9 cellular contexts compared by ENCODE assay signal in the genomic region with DNA sequence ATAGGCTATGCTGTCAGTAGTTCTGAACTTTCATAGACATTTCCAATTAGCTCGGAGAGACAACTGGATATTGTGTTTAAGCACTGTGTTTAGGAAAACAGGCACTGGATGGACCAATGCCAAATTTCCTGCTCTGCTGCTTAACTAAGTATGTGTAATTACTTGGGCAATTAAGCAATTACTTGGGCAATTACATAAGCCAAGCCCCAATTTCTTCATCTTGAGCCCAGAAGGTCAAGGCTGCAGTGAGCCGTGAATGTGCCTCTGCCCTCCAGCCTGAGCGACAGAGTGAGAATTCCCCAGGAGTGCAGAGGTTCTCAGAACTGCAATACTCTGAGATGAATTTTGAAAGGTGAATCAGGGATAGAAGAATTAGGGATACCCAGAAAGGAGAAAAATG. TPM values are rescaled to one million over a fixed set of nuclear protein-coding genes. Genes with fewer than 3 reads are reported as not detected.
DNase-seq lines count a peak whose midpoint lies in the region; ATAC-seq and TF ChIP-seq lines count a peak whose summit lies in the region.
"Not testable (repeated sequence)": the region's sequence is repeated elsewhere in the genome, so short reads cannot be mapped to it uniquely, and the experiment has no call there.
"Had no signal": no experiment of that assay in that cellular context is flagged by ENCODE, and none has a peak within 500 bp of the region (broad histone marks: within the 10 kb centered on the region; RNA-seq: fewer than 3 reads in every experiment).

No MANE protein-coding gene starts in this region.

- not testable (repeated sequence) for H3K9me2 ChIP-seq in Loucy (replicated peaks; ENCODE audit: low read depth, low read length)

- peak overlapping the region; percentile 79 for H3K4me3 ChIP-seq in Loucy (ENCODE audit: low read length, poor library complexity, severe bottlenecking)

- not testable (repeated sequence) for H3K36me3 ChIP-seq in Loucy (ENCODE audit: insufficient read depth, low read length)

- DNase-seq in AML-193 (lab: John Stamatoyannopoulos, UW), result peak; percentile 56 to 67
- DNase-seq in COR-L47 (lab: John Stamatoyannopoulos, UW), result peak; percentile 58
- peak; percentile 59 to 87 for DNase-seq in NOMO-1 (lab: John Stamatoyannopoulos, UW; ENCODE audit: unreplicated experiment in 2 of 2)
- DNase-seq in T-helper 17 cell; activated T-cell treated with anti-CD3 and anti-CD28 coated beads, Interleukin-2, amount 50 U/mL, for 24 hours; naive thymus-derived CD8-positive, alpha-beta T cell: not testable (repeated sequence)
- DNase-seq in MCF 10A (ENCODE audit: unreplicated experiment), result peak; percentile 28

- H3K4me1 Mint-ChIP-seq in T-helper 17 cell (peaks cover 52% of the 10 kb centered on the region), MCF 10A (ENCODE audit: insufficient read depth, unreplicated experiment) (peaks cover 28% of the 10 kb centered on the region)
- peaks cover 81% of the 10 kb centered on the region for H3K4me1 Mint-ChIP-seq in activated T-cell treated with anti-CD3 and anti-CD28 coated beads, Interleukin-2, amount 50 U/mL, for 24 hours (ENCODE audit: low read depth)
- peaks cover 35 to 89% (median 70%) of the 10 kb centered on the region in 4 donors for H3K4me1 Mint-ChIP-seq in naive thymus-derived CD8-positive, alpha-beta T cell

- not testable (repeated sequence) for H3F3A ChIP-seq in Loucy (ENCODE audit: low read depth)

- not testable (repeated sequence) for ATAC-seq in T-helper 17 cell; naive thymus-derived CD8-positive, alpha-beta T cell

- not testable (repeated sequence) for BruUV-seq in MCF 10A (replicated peaks; lab: Mats Ljungman, UMichigan)

- H3K27me3 Mint-ChIP-seq in T-helper 17 cell; activated T-cell treated with anti-CD3 and anti-CD28 coated beads, Interleukin-2, amount 50 U/mL, for 24 hours; MCF 10A (ENCODE audit: insufficient read depth, unreplicated experiment); naive thymus-derived CD8-positive, alpha-beta T cell: not testable (repeated sequence)

- TF ChIP-seq CTCF in Loucy (conservative IDR thresholded peaks at IDR 0.05; ENCODE audit: low read length); MCF 10A (IDR thresholded peaks at IDR 0.05; ENCODE audit: unreplicated experiment): not testable (repeated sequence)

- intact Hi-C loops in MCF 10A (cut with micrococcal nuclease), result not testable (repeated sequence)

- H3K9me3 ChIP-seq in Loucy (ENCODE audit: insufficient read depth, low read depth, low read length); T-helper 17 cell (ENCODE audit: control insufficient read depth, low read length, poor library complexity, severe bottlenecking): not testable (repeated sequence)

- peaks cover 75% of the 10 kb centered on the region for H3K79me2 ChIP-seq in Loucy (ENCODE audit: insufficient read depth, low read length)

- POLR2A ChIA-PET in MCF 10A (lab: Yijun Ruan, JAX); naive thymus-derived CD8-positive, alpha-beta T cell (lab: Charles Lee): not testable (repeated sequence)

- not testable (repeated sequence) for H3K27me3 ChIP-seq in Loucy (ENCODE audit: insufficient read depth, low read length, poor library complexity, severe bottlenecking)

- H3K4me3 Mint-ChIP-seq in T-helper 17 cell, result peak overlapping the region; percentile 63
- H3K4me3 Mint-ChIP-seq in activated T-cell treated with anti-CD3 and anti-CD28 coated beads, Interleukin-2, amount 50 U/mL, for 24 hours, result peak overlapping the region; percentile 93
- H3K4me3 Mint-ChIP-seq in MCF 10A (ENCODE audit: unreplicated experiment), result not testable (repeated sequence)
- H3K4me3 Mint-ChIP-seq in naive thymus-derived CD8-positive, alpha-beta T cell, result peak overlapping the region; percentile 8 to 93 (median 64)

- peak overlapping the region; percentile 16 for H3K9ac ChIP-seq in Loucy (ENCODE audit: low read depth, low read length, poor library complexity, severe bottlenecking)

- not testable (repeated sequence) for H3K9me3 Mint-ChIP-seq in activated T-cell treated with anti-CD3 and anti-CD28 coated beads, Interleukin-2, amount 50 U/mL, for 24 hours; MCF 10A (ENCODE audit: unreplicated experiment); naive thymus-derived CD8-positive, alpha-beta T cell

- H2AFZ ChIP-seq in Loucy (ENCODE audit: low read length), result not testable (repeated sequence)

- CTCF ChIA-PET in MCF 10A (lab: Yijun Ruan, JAX), result not testable (repeated sequence)

- H3K27ac Mint-ChIP-seq in T-helper 17 cell; MCF 10A (ENCODE audit: low read depth, unreplicated experiment): not testable (repeated sequence)
- H3K27ac Mint-ChIP-seq in activated T-cell treated with anti-CD3 and anti-CD28 coated beads, Interleukin-2, amount 50 U/mL, for 24 hours, result peak overlapping the region; percentile 82
- H3K27ac Mint-ChIP-seq in naive thymus-derived CD8-positive, alpha-beta T cell, result peak overlapping the region in 6 of 10 donors; percentile 40 to 89 (median 59)

- not testable (repeated sequence) for H3K36me3 Mint-ChIP-seq in T-helper 17 cell (ENCODE audit: low read depth); MCF 10A (ENCODE audit: insufficient read depth, unreplicated experiment)
- H3K36me3 Mint-ChIP-seq in activated T-cell treated with anti-CD3 and anti-CD28 coated beads, Interleukin-2, amount 50 U/mL, for 24 hours (ENCODE audit: low read depth), result peaks cover 29% of the 10 kb centered on the region
- peaks cover 0 to 15% (median 0%) of the 10 kb centered on the region in 3 donors for H3K36me3 Mint-ChIP-seq in naive thymus-derived CD8-positive, alpha-beta T cell

- peaks cover 30% of the 10 kb centered on the region for H4K20me1 ChIP-seq in Loucy (ENCODE audit: insufficient read depth, low read length, poor library complexity, severe bottlenecking)

- H3K4me1 ChIP-seq in Loucy (ENCODE audit: insufficient read depth, low read length, poor library complexity, severe bottlenecking), result peaks cover 63% of the 10 kb centered on the region

- H3K4me2 ChIP-seq in Loucy (ENCODE audit: low read depth, low read length, poor library complexity, severe bottlenecking), result peak overlapping the region; percentile 90

RNA-seq across cellular contexts. Expression of gene EMB, which starts 3.0 kb away (rescaled TPM):
- total RNA-seq in T-helper 17 cell (100 to 1,000 TPM; 184 to 186 TPM), MCF 10A (2022) (27.7 and 31.2 TPM in 2 replicates)
- total RNA-seq in naive thymus-derived CD8-positive, alpha-beta T cell, result 100 to 1,000 TPM; 194 to 195 TPM
- 100 to 1,000 TPM; 109 to 184 (median 164) TPM for polyA plus RNA-seq in naive thymus-derived CD8-positive, alpha-beta T cell
- total RNA-seq: HT-29 had no signal
